ENCODE assay signal across 1 cellular context in genomic region chr3:39180546-39181346, GRCh38.
A peak's percentile ranks its signal among the peaks of the same experiment; 100 is the strongest.
TF ChIP-seq lines count a peak whose summit lies in the region.

No MANE protein-coding gene starts in this region.

TF ChIP-seq in K562, 482 proteins besides CTCF, POLR2A, EP300 and RAD21 (continued from another document and continues in another):
- TF ChIP-seq ZNF318 (IDR thresholded peaks at IDR 0.05; ENCODE audit: borderline replicate concordance in 1 of 2, low read depth in 1 of 2) (no peak), MAFK (IDR thresholded peaks at IDR 0.05; ENCODE audit: low read length) (no peak), USF1 (CRISPR knock-in tag; IDR thresholded peaks at IDR 0.05) (no peak; the same call in 1 of the 2 replicates), PBX2 (CRISPR knock-in tag; IDR thresholded peaks at IDR 0.05; ENCODE audit: low read depth) (no peak), PBX2 (tag; conservative IDR thresholded peaks at IDR 0.05; ENCODE audit: low read depth) (no peak), DEAF1 (CRISPR knock-in tag; IDR thresholded peaks at IDR 0.05) (no peak), SRSF3 (IDR thresholded peaks at IDR 0.05; ENCODE audit: insufficient read depth, low read length) (no peak), SRF (CRISPR knock-in tag; IDR thresholded peaks at IDR 0.05) (0 out of 4 replicates have a peak, but pooled peaks of 1 of the 2 experiments have one; percentile 33), ZNF551 (CRISPR knock-in tag; IDR thresholded peaks at IDR 0.05) (no peak), BDP1 (IDR thresholded peaks at IDR 0.05; ENCODE audit: insufficient read depth, insufficient read length) (no peak), MLLT1 (IDR thresholded peaks at IDR 0.05) (no peak), ZNF24 (IDR thresholded peaks at IDR 0.05) (no peak), MIER1 (IDR thresholded peaks at IDR 0.05; ENCODE audit: low read depth) (no peak), CLOCK (CRISPR knock-in tag; IDR thresholded peaks at IDR 0.05; ENCODE audit: borderline replicate concordance) (no peak), NR1H2 (CRISPR knock-in tag; IDR thresholded peaks at IDR 0.05) (no peak), HLTF (IDR thresholded peaks at IDR 0.05) (peak; percentile 57; the same call in 1 of the 2 replicates), ZBTB33 (CRISPR knock-in tag; IDR thresholded peaks at IDR 0.05) (0 out of 2 replicates have a peak, but pooled peaks have one; percentile 28), ERF (CRISPR knock-in tag; IDR thresholded peaks at IDR 0.05) (no peak), SMARCA4 (IDR thresholded peaks at IDR 0.05) (no peak), TEAD4 (IDR thresholded peaks at IDR 0.05; ENCODE audit: low read length) (no peak), TEAD4 (CRISPR knock-in tag; IDR thresholded peaks at IDR 0.05; ENCODE audit: borderline replicate concordance) (no peak), ZNF445 (CRISPR knock-in tag; IDR thresholded peaks at IDR 0.05; ENCODE audit: low read depth) (no peak), FOXO4 (CRISPR knock-in tag; IDR thresholded peaks at IDR 0.05) (no peak), NCOA1 (IDR thresholded peaks at IDR 0.05; ENCODE audit: low read depth) (no peak), ZNF75A (CRISPR knock-in tag; IDR thresholded peaks at IDR 0.05) (no peak), EWSR1 (IDR thresholded peaks at IDR 0.05; ENCODE audit: borderline replicate concordance, low read depth, partially characterized antibody) (no peak), ZNF830 (CRISPR knock-in tag; IDR thresholded peaks at IDR 0.05) (no peak), ZNF311 (CRISPR knock-in tag; IDR thresholded peaks at IDR 0.05) (no peak), MTA2 (IDR thresholded peaks at IDR 0.05; ENCODE audit: low read depth) (no peak), ARHGAP35 (IDR thresholded peaks at IDR 0.05; ENCODE audit: partially characterized antibody) (no peak), DACH1 (IDR thresholded peaks at IDR 0.05; ENCODE audit: partially characterized antibody) (no peak), RFX1 (IDR thresholded peaks at IDR 0.05) (peak; percentile 95), TEAD2 (tag; IDR thresholded peaks at IDR 0.05) (no peak), PTRF (tag; IDR thresholded peaks at IDR 0.05) (no peak)
